8 cellular contexts compared by ENCODE assay signal in the genomic region with DNA sequence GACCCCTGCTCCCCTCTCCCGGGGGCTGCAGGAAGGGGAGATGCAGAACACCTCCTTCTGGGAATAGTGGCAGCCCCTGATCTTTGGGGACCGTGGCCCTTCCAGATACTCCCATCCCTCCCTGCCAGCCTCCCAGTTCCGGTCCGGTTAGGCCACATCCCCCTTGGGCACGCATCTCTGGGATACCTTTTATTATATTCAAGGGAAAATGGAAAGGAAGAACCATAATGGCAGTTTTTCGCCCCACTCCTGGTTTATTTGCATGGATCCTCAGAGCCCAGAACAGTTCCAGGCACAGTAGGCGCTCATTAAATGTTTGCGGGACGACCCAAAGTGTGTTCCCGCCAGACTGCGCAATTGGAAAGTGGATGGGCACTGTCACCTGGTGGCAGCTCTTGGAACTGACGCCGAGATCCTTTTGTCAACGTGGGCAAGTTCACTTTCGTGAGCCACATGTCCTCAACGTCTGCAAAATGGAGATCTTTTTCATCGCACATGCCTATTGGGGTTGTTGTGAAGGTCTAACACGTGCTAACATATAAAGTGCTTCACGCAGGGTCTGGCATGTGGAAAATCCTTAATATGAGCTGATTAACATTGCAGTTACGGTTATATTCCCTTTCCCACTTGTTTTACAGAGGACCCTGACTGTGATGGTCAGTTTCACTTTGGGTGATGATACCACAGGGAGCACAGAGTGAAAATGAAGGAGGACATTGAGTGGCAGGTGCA. TPM values are rescaled to one million over a fixed set of nuclear protein-coding genes. Genes with fewer than 3 reads are reported as not detected.
DNase-seq lines count a peak whose midpoint lies in the region; ATAC-seq and TF ChIP-seq lines count a peak whose summit lies in the region.

No MANE protein-coding gene starts in this region.

- peaks cover 9% of the 10 kb centered on the region for H3K4me1 ChIP-seq in neural progenitor cell

- H3K27me3 ChIP-seq in neural progenitor cell, result peaks cover 14% of the 10 kb centered on the region

- H2AFZ ChIP-seq in neural progenitor cell (replicated peaks), result no peak overlapping the region

- no peaks in the 10 kb centered on the region for H3K36me3 ChIP-seq in neural progenitor cell

- H3F3A ChIP-seq in neural progenitor cell (ENCODE audit: low read depth), result peaks cover 34% of the 10 kb centered on the region

- DNase-seq in NCI-H1436 (lab: John Stamatoyannopoulos, UW) (peak; percentile 59), NCI-H1436 treated with DMSO at 0.1 percent for 48 hours (lab: John Stamatoyannopoulos, UW) (no peak), RPMI8226 (peak; percentile 88), activated T-helper 1 cell treated with Interleukin-2 at 50 U/mL for 16 hours (ENCODE audit: low read depth) (peak; percentile 55), fibroblast of peridontal ligament (ENCODE audit: extremely low read depth) (peak; percentile 81), neural progenitor cell (ENCODE audit: low spot score) (peak; percentile 81)
- peak; percentile 86 for DNase-seq in stimulated activated naive CD8-positive, alpha-beta T cell treated with anti-CD3 and anti-CD28 coated beads, Interleukin-15, Interleukin-2, amounts not matched to agents 100 U/mL and 50 U/mL, for 24 hours

- TF ChIP-seq RAD21 in Ishikawa (IDR thresholded peaks at IDR 0.05; ENCODE audit: low read depth), result peak; percentile 100

- H3K4me2 ChIP-seq in neural progenitor cell, result no peak overlapping the region

- ATAC-seq in stimulated activated naive CD8-positive, alpha-beta T cell treated with anti-CD3 and anti-CD28 coated beads, Interleukin-15, Interleukin-2, amounts not matched to agents 100 U/mL and 50 U/mL, for 24 hours, result peak; percentile 56

- H3K9me3 Mint-ChIP-seq in neural progenitor cell, result peaks cover 5% of the 10 kb centered on the region

- peaks cover 32% of the 10 kb centered on the region for H3K79me2 ChIP-seq in neural progenitor cell (ENCODE audit: low read depth)

- peaks cover 22% of the 10 kb centered on the region for H3K4me1 Mint-ChIP-seq in neural progenitor cell

- H4K20me1 ChIP-seq in neural progenitor cell (ENCODE audit: low read depth), result peaks cover 4% of the 10 kb centered on the region

- H3K27ac ChIP-seq in neural progenitor cell, result no peak overlapping the region

- no peaks in the 10 kb centered on the region for H3K36me3 Mint-ChIP-seq in neural progenitor cell

- H3K4me3 Mint-ChIP-seq in neural progenitor cell, result peak overlapping the region; percentile 88

- H3K4me3 ChIP-seq in neural progenitor cell, result no peak overlapping the region

- no peak overlapping the region for H3K9ac ChIP-seq in neural progenitor cell

- H3K27ac Mint-ChIP-seq in neural progenitor cell, result no peak overlapping the region

- no peak for TF ChIP-seq EP300 in Ishikawa (IDR thresholded peaks at IDR 0.05; ENCODE audit: borderline replicate concordance)

- no peaks in the 10 kb centered on the region for H3K9me3 ChIP-seq in neural progenitor cell (ENCODE audit: low read depth)

- peak; percentile 99 for TF ChIP-seq CTCF in neural progenitor cell (IDR thresholded peaks at IDR 0.05)

- H3K27me3 Mint-ChIP-seq in neural progenitor cell (ENCODE audit: insufficient read depth, low read depth), result peaks cover 7% of the 10 kb centered on the region

TF ChIP-seq in Ishikawa, 13 proteins besides CTCF, POLR2A, EP300 and RAD21:
- TF ChIP-seq ZBTB7A (IDR thresholded peaks at IDR 0.05; ENCODE audit: low read depth), result no peak
- peak; percentile 52; the same call in 1 of the 2 replicates for TF ChIP-seq YY1 (IDR thresholded peaks at IDR 0.05; ENCODE audit: low read depth)
- no peak for TF ChIP-seq NFIC (IDR thresholded peaks at IDR 0.05)
- no peak for TF ChIP-seq TAF1 (IDR thresholded peaks at IDR 0.05; ENCODE audit: low read depth)
- TF ChIP-seq EGR1 (IDR thresholded peaks at IDR 0.05), result no peak
- TF ChIP-seq TCF12 (IDR thresholded peaks at IDR 0.05; ENCODE audit: low read depth), result no peak
- no peak for TF ChIP-seq CREB1 (IDR thresholded peaks at IDR 0.05; ENCODE audit: low read depth)
- TF ChIP-seq, protein P1, sequence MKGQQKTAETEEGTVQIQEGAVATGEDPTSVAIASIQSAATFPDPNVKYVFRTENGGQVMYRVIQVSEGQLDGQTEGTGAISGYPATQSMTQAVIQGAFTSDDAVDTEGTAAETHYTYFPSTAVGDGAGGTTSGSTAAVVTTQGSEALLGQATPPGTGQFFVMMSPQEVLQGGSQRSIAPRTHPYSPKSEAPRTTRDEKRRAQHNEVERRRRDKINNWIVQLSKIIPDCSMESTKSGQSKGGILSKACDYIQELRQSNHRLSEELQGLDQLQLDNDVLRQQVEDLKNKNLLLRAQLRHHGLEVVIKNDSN (IDR thresholded peaks at IDR 0.05), result 0 out of 2 replicates have a peak, but pooled peaks have one; percentile 8
- no peak for TF ChIP-seq TEAD4 (IDR thresholded peaks at IDR 0.05)
- TF ChIP-seq, protein P2, sequence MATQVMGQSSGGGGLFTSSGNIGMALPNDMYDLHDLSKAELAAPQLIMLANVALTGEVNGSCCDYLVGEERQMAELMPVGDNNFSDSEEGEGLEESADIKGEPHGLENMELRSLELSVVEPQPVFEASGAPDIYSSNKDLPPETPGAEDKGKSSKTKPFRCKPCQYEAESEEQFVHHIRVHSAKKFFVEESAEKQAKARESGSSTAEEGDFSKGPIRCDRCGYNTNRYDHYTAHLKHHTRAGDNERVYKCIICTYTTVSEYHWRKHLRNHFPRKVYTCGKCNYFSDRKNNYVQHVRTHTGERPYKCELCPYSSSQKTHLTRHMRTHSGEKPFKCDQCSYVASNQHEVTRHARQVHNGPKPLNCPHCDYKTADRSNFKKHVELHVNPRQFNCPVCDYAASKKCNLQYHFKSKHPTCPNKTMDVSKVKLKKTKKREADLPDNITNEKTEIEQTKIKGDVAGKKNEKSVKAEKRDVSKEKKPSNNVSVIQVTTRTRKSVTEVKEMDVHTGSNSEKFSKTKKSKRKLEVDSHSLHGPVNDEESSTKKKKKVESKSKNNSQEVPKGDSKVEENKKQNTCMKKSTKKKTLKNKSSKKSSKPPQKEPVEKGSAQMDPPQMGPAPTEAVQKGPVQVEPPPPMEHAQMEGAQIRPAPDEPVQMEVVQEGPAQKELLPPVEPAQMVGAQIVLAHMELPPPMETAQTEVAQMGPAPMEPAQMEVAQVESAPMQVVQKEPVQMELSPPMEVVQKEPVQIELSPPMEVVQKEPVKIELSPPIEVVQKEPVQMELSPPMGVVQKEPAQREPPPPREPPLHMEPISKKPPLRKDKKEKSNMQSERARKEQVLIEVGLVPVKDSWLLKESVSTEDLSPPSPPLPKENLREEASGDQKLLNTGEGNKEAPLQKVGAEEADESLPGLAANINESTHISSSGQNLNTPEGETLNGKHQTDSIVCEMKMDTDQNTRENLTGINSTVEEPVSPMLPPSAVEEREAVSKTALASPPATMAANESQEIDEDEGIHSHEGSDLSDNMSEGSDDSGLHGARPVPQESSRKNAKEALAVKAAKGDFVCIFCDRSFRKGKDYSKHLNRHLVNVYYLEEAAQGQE (IDR thresholded peaks at IDR 0.05; ENCODE audit: low read depth), result no peak
- TF ChIP-seq CEBPB (IDR thresholded peaks at IDR 0.05), result no peak
- no peak for TF ChIP-seq FOXM1 (IDR thresholded peaks at IDR 0.05; ENCODE audit: borderline replicate concordance, low read depth)
- TF ChIP-seq, protein P3, sequence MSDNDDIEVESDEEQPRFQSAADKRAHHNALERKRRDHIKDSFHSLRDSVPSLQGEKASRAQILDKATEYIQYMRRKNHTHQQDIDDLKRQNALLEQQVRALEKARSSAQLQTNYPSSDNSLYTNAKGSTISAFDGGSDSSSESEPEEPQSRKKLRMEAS (IDR thresholded peaks at IDR 0.05), result peak; percentile 79

RNA-seq across cellular contexts. Expression of gene GPRC5B, which starts 1.6 kb away (rescaled TPM):
- 21.1 and 32.2 TPM in 2 replicates for total RNA-seq in neural progenitor cell (ENCODE audit: low replicate concordance)
